ENCODE assay signal across 1 cellular context in genomic region chr1:161013591-161014513, GRCh38.
TF ChIP-seq lines count a peak whose summit lies in the region.

No MANE protein-coding gene starts in this region.

TF ChIP-seq in liver, 16 proteins besides CTCF, POLR2A, EP300 and RAD21 (continued from another document):
- TF ChIP-seq RXRA (IDR thresholded peaks at IDR 0.05) = peak; percentile 97
- peak; percentile 100 for TF ChIP-seq SP1 (IDR thresholded peaks at IDR 0.05)
- TF ChIP-seq ATF3 (IDR thresholded peaks at IDR 0.05) = peak; percentile 73
TF ChIP-seq in liver: peak in this region for 15.
